2 cellular contexts compared by ENCODE assay signal in the genomic region with DNA sequence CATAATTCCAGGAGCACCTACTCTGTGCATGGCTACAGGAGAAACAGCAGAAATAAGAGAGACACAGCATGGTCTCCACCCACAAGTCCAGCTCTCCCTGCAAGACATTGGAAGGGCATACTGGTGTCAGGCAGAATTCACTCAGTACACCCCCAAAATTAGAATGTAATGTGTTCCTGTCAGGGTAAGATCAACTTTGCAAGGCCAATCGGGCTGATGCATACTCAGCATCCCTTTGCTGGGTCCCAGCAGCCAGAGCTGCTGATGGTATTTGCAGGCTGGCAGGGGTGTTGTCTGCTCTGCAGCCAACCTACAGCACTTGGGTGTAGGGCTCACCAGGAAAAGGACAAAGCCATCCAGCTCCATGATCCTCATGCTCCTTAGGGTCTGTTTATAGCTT.
TF ChIP-seq lines count a peak whose summit lies in the region.

No MANE protein-coding gene starts in this region.

TF ChIP-seq in GM12891, 5 proteins besides CTCF, POLR2A, EP300 and RAD21:
- TF ChIP-seq POLR2AphosphoS5 (IDR thresholded peaks at IDR 0.05; ENCODE audit: low read depth, low read length) (no peak), TAF1 (IDR thresholded peaks at IDR 0.05; ENCODE audit: low read depth, low read length) (no peak), SPI1 (IDR thresholded peaks at IDR 0.05; ENCODE audit: low read depth, low read length) (no peak), PAX5 (IDR thresholded peaks at IDR 0.05; ENCODE audit: insufficient read depth, low read length, severe bottlenecking) (no peak), POU2F2 (IDR thresholded peaks at IDR 0.05; ENCODE audit: low read depth, low read length) (no peak)

TF ChIP-seq in H1, 55 proteins besides CTCF, POLR2A, EP300 and RAD21:
- TF ChIP-seq SP1 (IDR thresholded peaks at IDR 0.05; ENCODE audit: low read depth, low read length), result no peak
- no peak for TF ChIP-seq TEAD4 (IDR thresholded peaks at IDR 0.05; ENCODE audit: low read depth, low read length)
- no peak for TF ChIP-seq BRCA1 (IDR thresholded peaks at IDR 0.05; ENCODE audit: low read depth, low read length)
- TF ChIP-seq EZH2 (IDR thresholded peaks at IDR 0.05; ENCODE audit: low read depth, low read length, severe bottlenecking), result no peak
- TF ChIP-seq TCF12 (IDR thresholded peaks at IDR 0.05; ENCODE audit: low read depth, low read length), result no peak
- no peak for TF ChIP-seq HDAC6 (IDR thresholded peaks at IDR 0.05; ENCODE audit: low read depth, low read length)
- TF ChIP-seq KDM5A (IDR thresholded peaks at IDR 0.05; ENCODE audit: low read length), result no peak
- no peak for TF ChIP-seq SRF (IDR thresholded peaks at IDR 0.05; ENCODE audit: low read depth, low read length)
- no peak for TF ChIP-seq RXRA (IDR thresholded peaks at IDR 0.05; ENCODE audit: insufficient read depth, low read depth, low read length)
- TF ChIP-seq FOSL1 (IDR thresholded peaks at IDR 0.05; ENCODE audit: insufficient read depth, low read depth, low read length), result no peak
- TF ChIP-seq SIX5 (IDR thresholded peaks at IDR 0.05; ENCODE audit: low read depth, low read length), result no peak
- no peak for TF ChIP-seq KDM1A (IDR thresholded peaks at IDR 0.05; ENCODE audit: borderline replicate concordance, low read length)
- no peak for TF ChIP-seq TAF1 (IDR thresholded peaks at IDR 0.05; ENCODE audit: low read depth, low read length)
- TF ChIP-seq GABPA (IDR thresholded peaks at IDR 0.05; ENCODE audit: borderline replicate concordance, insufficient read depth, low read length), result no peak
- no peak for TF ChIP-seq GTF2F1 (IDR thresholded peaks at IDR 0.05; ENCODE audit: borderline replicate concordance, low read depth, low read length)
- TF ChIP-seq SUZ12 (IDR thresholded peaks at IDR 0.05; ENCODE audit: low read length), result no peak
- TF ChIP-seq BCL11A (IDR thresholded peaks at IDR 0.05; ENCODE audit: low read depth in 2 of 2, low read length in 2 of 2), result no peak
- TF ChIP-seq, protein P1, sequence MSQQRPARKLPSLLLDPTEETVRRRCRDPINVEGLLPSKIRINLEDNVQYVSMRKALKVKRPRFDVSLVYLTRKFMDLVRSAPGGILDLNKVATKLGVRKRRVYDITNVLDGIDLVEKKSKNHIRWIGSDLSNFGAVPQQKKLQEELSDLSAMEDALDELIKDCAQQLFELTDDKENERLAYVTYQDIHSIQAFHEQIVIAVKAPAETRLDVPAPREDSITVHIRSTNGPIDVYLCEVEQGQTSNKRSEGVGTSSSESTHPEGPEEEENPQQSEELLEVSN (IDR thresholded peaks at IDR 0.05), result no peak
- no peak for TF ChIP-seq CHD1 (IDR thresholded peaks at IDR 0.05; ENCODE audit: low read depth, low read length)
- no peak for TF ChIP-seq HDAC2 (IDR thresholded peaks at IDR 0.05; ENCODE audit: borderline replicate concordance in 1 of 2, low read depth in 2 of 2, low read length in 2 of 2)
